In the genomic region with DNA sequence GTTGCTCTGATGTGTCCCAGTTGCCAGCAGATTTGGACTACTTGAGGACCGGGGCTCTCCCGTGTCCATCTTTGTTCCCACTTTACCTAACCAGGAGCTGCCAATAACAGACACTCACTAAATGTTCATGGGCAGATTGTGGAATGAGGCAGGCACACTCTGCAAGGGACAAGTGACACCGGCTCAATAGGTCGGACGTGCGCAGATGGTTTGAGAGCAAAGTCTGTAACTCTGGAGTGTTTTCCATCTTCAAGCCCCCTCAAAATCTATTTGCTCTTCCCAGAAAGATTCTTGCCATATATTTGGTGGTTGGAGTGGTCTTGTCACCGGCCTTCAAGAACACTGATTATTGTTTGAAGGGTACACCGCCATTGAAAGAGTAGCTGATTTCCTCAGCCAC, we compare ENCODE assay signal across 1 cellular context.
TF ChIP-seq lines count a peak whose summit lies in the region.

No MANE protein-coding gene starts in this region.

TF ChIP-seq in endothelial cell of umbilical vein, 7 proteins besides CTCF, POLR2A, EP300 and RAD21:
- TF ChIP-seq, protein P1, sequence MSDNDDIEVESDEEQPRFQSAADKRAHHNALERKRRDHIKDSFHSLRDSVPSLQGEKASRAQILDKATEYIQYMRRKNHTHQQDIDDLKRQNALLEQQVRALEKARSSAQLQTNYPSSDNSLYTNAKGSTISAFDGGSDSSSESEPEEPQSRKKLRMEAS (IDR thresholded peaks at IDR 0.05; ENCODE audit: insufficient read depth, insufficient read length) = no peak
- TF ChIP-seq FOS (IDR thresholded peaks at IDR 0.05; ENCODE audit: borderline replicate concordance, insufficient read depth, low read length) = no peak
- no peak for TF ChIP-seq EZH2 (IDR thresholded peaks at IDR 0.05; ENCODE audit: borderline replicate concordance, low read depth, low read length, severe bottlenecking)
